ENCODE assay signal across 1 cellular context in the genomic region with DNA sequence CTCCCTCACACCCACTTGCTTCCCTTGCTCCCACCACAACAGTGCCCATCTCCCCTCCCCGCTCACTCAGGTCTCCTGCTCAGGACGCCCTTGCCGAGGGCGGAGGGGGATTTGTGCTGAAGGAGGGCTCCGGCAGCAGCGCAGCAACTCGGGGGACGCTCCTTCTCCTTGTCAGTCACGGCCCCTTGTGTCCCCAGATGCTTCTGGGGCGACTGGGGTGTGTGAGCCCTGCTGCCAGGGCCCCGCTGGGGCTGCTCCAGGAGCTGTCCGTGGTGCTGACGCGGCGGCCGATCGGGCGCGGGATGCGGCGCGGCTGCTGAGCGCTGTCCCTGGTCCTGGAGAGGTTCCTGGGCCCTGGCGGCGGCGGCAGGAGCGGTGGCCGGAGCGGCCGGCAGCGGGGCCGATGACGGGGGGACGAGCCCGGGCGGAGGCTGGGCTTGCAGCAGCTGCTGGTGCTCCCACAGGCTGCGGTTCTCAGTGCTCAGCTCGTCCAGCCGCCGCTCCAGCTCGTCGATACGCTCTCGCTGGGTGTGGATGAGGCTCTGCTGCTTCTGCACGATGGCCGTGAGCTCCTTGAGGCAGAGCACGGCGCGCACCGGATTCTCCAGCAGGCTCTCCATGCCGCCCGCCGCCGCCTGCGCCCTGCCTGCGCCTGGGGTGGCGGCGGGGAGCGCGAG.
TF ChIP-seq lines count a peak whose summit lies in the region.

No MANE protein-coding gene starts in this region.

TF ChIP-seq in HepG2, 621 proteins besides CTCF, POLR2A, EP300 and RAD21 (continued from another document and continues in another):
- TF ChIP-seq, protein P1, sequence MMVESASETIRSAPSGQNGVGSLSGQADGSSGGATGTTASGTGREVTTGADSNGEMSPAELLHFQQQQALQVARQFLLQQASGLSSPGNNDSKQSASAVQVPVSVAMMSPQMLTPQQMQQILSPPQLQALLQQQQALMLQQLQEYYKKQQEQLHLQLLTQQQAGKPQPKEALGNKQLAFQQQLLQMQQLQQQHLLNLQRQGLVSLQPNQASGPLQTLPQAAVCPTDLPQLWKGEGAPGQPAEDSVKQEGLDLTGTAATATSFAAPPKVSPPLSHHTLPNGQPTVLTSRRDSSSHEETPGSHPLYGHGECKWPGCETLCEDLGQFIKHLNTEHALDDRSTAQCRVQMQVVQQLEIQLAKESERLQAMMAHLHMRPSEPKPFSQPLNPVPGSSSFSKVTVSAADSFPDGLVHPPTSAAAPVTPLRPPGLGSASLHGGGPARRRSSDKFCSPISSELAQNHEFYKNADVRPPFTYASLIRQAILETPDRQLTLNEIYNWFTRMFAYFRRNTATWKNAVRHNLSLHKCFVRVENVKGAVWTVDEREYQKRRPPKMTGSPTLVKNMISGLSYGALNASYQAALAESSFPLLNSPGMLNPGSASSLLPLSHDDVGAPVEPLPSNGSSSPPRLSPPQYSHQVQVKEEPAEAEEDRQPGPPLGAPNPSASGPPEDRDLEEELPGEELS (CRISPR knock-in tag; IDR thresholded peaks at IDR 0.05): 0 out of 2 replicates have a peak, but pooled peaks have one; percentile 25
- peak; percentile 74 for TF ChIP-seq ZNF777 (CRISPR knock-in tag; IDR thresholded peaks at IDR 0.05)
- TF ChIP-seq, protein P2, sequence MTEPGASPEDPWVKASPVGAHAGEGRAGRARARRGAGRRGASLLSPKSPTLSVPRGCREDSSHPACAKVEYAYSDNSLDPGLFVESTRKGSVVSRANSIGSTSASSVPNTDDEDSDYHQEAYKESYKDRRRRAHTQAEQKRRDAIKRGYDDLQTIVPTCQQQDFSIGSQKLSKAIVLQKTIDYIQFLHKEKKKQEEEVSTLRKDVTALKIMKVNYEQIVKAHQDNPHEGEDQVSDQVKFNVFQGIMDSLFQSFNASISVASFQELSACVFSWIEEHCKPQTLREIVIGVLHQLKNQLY (CRISPR knock-in tag; IDR thresholded peaks at IDR 0.05): 0 out of 2 replicates have a peak, but pooled peaks have one; percentile 40
- peak; percentile 85 for TF ChIP-seq SAP130 (CRISPR knock-in tag; IDR thresholded peaks at IDR 0.05; ENCODE audit: low read depth)
- peak; percentile 97 for TF ChIP-seq ERF (CRISPR knock-in tag; IDR thresholded peaks at IDR 0.05)
- peak; percentile 91; the same call in 1 of the 2 replicates for TF ChIP-seq ZNF766 (CRISPR knock-in tag; IDR thresholded peaks at IDR 0.05; ENCODE audit: borderline replicate concordance)
- peak; percentile 48 for TF ChIP-seq FOXA3 (CRISPR knock-in tag; IDR thresholded peaks at IDR 0.05)
- TF ChIP-seq, protein P3, sequence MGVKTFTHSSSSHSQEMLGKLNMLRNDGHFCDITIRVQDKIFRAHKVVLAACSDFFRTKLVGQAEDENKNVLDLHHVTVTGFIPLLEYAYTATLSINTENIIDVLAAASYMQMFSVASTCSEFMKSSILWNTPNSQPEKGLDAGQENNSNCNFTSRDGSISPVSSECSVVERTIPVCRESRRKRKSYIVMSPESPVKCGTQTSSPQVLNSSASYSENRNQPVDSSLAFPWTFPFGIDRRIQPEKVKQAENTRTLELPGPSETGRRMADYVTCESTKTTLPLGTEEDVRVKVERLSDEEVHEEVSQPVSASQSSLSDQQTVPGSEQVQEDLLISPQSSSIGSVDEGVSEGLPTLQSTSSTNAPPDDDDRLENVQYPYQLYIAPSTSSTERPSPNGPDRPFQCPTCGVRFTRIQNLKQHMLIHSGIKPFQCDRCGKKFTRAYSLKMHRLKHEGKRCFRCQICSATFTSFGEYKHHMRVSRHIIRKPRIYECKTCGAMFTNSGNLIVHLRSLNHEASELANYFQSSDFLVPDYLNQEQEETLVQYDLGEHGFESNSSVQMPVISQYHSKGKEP (CRISPR knock-in tag; IDR thresholded peaks at IDR 0.05): peak; percentile 97
- 0 out of 2 replicates have a peak, but pooled peaks have one; percentile 45 for TF ChIP-seq RFXANK (CRISPR knock-in tag; IDR thresholded peaks at IDR 0.05)
- peak; percentile 87; the same call in 1 of the 2 replicates for TF ChIP-seq ZNF232 (CRISPR knock-in tag; IDR thresholded peaks at IDR 0.05; ENCODE audit: borderline replicate concordance)
- TF ChIP-seq GABPB1 (CRISPR knock-in tag; IDR thresholded peaks at IDR 0.05): peak; percentile 73; the same call in 1 of the 2 replicates
- 0 out of 2 replicates have a peak, but pooled peaks have one; percentile 45 for TF ChIP-seq THAP11 (CRISPR knock-in tag; IDR thresholded peaks at IDR 0.05)
- peak; percentile 87 for TF ChIP-seq ZNF263 (CRISPR knock-in tag; IDR thresholded peaks at IDR 0.05)
- TF ChIP-seq MIXL1 (CRISPR knock-in tag; IDR thresholded peaks at IDR 0.05): peak; percentile 55; the same call in 1 of the 2 replicates
- TF ChIP-seq KLF12 (CRISPR knock-in tag; IDR thresholded peaks at IDR 0.05; ENCODE audit: borderline replicate concordance): 0 out of 2 replicates have a peak, but pooled peaks have one; percentile 80
- TF ChIP-seq AHR (CRISPR knock-in tag; IDR thresholded peaks at IDR 0.05): peak; percentile 80; the same call in 1 of the 2 replicates
- TF ChIP-seq FOSL2 (CRISPR knock-in tag; IDR thresholded peaks at IDR 0.05): peak; percentile 51
- TF ChIP-seq NFYB (CRISPR knock-in tag; IDR thresholded peaks at IDR 0.05): 0 out of 2 replicates have a peak, but pooled peaks have one; percentile 15
- TF ChIP-seq, protein P4, sequence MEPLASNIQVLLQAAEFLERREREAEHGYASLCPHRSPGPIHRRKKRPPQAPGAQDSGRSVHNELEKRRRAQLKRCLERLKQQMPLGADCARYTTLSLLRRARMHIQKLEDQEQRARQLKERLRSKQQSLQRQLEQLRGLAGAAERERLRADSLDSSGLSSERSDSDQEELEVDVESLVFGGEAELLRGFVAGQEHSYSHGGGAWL (CRISPR knock-in tag; IDR thresholded peaks at IDR 0.05): peak; percentile 98
- peak; percentile 88 for TF ChIP-seq MEIS2 (CRISPR knock-in tag; IDR thresholded peaks at IDR 0.05)
- TF ChIP-seq PPARG (CRISPR knock-in tag; conservative IDR thresholded peaks at IDR 0.05): peak; percentile 65; the same call in 1 of the 2 replicates
- peak; percentile 61; the same call in 1 of the 2 replicates for TF ChIP-seq XBP1 (CRISPR knock-in tag; IDR thresholded peaks at IDR 0.05)
- TF ChIP-seq SATB2 (CRISPR knock-in tag; IDR thresholded peaks at IDR 0.05): 0 out of 2 replicates have a peak, but pooled peaks have one; percentile 81
- TF ChIP-seq TEAD2 (CRISPR knock-in tag; IDR thresholded peaks at IDR 0.05): peak; percentile 73; the same call in 1 of the 2 replicates
- peak; percentile 99 for TF ChIP-seq KLF6 (CRISPR knock-in tag; IDR thresholded peaks at IDR 0.05)
- peak; percentile 91 for TF ChIP-seq MXD4 (CRISPR knock-in tag; IDR thresholded peaks at IDR 0.05)
- TF ChIP-seq, protein P5, sequence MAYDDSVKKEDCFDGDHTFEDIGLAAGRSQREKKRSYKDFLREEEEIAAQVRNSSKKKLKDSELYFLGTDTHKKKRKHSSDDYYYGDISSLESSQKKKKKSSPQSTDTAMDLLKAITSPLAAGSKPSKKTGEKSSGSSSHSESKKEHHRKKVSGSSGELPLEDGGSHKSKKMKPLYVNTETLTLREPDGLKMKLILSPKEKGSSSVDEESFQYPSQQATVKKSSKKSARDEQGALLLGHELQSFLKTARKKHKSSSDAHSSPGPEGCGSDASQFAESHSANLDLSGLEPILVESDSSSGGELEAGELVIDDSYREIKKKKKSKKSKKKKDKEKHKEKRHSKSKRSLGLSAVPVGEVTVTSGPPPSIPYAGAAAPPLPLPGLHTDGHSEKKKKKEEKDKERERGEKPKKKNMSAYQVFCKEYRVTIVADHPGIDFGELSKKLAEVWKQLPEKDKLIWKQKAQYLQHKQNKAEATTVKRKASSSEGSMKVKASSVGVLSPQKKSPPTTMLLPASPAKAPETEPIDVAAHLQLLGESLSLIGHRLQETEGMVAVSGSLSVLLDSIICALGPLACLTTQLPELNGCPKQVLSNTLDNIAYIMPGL (CRISPR knock-in tag; IDR thresholded peaks at IDR 0.05; ENCODE audit: borderline replicate concordance in 1 of 2, low read depth in 1 of 2): 0 out of 4 replicates have a peak, but pooled peaks of 1 of the 2 experiments have one; percentile 41
- TF ChIP-seq, protein P6, sequence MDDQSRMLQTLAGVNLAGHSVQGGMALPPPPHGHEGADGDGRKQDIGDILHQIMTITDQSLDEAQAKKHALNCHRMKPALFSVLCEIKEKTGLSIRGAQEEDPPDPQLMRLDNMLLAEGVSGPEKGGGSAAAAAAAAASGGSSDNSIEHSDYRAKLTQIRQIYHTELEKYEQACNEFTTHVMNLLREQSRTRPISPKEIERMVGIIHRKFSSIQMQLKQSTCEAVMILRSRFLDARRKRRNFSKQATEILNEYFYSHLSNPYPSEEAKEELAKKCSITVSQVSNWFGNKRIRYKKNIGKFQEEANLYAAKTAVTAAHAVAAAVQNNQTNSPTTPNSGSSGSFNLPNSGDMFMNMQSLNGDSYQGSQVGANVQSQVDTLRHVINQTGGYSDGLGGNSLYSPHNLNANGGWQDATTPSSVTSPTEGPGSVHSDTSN (CRISPR knock-in tag; IDR thresholded peaks at IDR 0.05; ENCODE audit: borderline replicate concordance): peak; percentile 77
- 0 out of 2 replicates have a peak, but pooled peaks have one; percentile 35 for TF ChIP-seq RXRA (CRISPR knock-in tag; IDR thresholded peaks at IDR 0.05)
- TF ChIP-seq, protein P7, sequence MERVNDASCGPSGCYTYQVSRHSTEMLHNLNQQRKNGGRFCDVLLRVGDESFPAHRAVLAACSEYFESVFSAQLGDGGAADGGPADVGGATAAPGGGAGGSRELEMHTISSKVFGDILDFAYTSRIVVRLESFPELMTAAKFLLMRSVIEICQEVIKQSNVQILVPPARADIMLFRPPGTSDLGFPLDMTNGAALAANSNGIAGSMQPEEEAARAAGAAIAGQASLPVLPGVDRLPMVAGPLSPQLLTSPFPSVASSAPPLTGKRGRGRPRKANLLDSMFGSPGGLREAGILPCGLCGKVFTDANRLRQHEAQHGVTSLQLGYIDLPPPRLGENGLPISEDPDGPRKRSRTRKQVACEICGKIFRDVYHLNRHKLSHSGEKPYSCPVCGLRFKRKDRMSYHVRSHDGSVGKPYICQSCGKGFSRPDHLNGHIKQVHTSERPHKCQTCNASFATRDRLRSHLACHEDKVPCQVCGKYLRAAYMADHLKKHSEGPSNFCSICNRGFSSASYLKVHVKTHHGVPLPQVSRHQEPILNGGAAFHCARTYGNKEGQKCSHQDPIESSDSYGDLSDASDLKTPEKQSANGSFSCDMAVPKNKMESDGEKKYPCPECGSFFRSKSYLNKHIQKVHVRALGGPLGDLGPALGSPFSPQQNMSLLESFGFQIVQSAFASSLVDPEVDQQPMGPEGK (CRISPR knock-in tag; IDR thresholded peaks at IDR 0.05): 0 out of 2 replicates have a peak, but pooled peaks have one; percentile 33
- TF ChIP-seq TSC22D2 (CRISPR knock-in tag; IDR thresholded peaks at IDR 0.05; ENCODE audit: borderline replicate concordance): peak; percentile 93; the same call in 1 of the 2 replicates
- TF ChIP-seq, protein P8, sequence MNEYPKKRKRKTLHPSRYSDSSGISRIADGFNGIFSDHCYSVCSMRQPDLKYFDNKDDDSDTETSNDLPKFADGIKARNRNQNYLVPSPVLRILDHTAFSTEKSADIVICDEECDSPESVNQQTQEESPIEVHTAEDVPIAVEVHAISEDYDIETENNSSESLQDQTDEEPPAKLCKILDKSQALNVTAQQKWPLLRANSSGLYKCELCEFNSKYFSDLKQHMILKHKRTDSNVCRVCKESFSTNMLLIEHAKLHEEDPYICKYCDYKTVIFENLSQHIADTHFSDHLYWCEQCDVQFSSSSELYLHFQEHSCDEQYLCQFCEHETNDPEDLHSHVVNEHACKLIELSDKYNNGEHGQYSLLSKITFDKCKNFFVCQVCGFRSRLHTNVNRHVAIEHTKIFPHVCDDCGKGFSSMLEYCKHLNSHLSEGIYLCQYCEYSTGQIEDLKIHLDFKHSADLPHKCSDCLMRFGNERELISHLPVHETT (CRISPR knock-in tag; conservative IDR thresholded peaks at IDR 0.05): peak; percentile 79; the same call in 1 of the 2 replicates
- peak; percentile 42; the same call in 1 of the 2 replicates for TF ChIP-seq SOX5 (CRISPR knock-in tag; IDR thresholded peaks at IDR 0.05; ENCODE audit: borderline replicate concordance)
- TF ChIP-seq, protein P9, sequence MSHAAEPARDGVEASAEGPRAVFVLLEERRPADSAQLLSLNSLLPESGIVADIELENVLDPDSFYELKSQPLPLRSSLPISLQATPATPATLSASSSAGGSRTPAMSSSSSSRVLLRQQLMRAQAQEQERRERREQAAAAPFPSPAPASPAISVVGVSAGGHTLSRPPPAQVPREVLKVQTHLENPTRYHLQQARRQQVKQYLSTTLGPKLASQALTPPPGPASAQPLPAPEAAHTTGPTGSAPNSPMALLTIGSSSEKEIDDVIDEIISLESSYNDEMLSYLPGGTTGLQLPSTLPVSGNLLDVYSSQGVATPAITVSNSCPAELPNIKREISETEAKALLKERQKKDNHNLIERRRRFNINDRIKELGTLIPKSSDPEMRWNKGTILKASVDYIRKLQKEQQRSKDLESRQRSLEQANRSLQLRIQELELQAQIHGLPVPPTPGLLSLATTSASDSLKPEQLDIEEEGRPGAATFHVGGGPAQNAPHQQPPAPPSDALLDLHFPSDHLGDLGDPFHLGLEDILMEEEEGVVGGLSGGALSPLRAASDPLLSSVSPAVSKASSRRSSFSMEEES (CRISPR knock-in tag; IDR thresholded peaks at IDR 0.05): peak; percentile 75
- peak; percentile 79; the same call in 1 of the 2 replicates for TF ChIP-seq ZNF768 (CRISPR knock-in tag; IDR thresholded peaks at IDR 0.05)
- TF ChIP-seq ZNF629 (CRISPR knock-in tag; conservative IDR thresholded peaks at IDR 0.05): 0 out of 2 replicates have a peak, but pooled peaks have one; percentile 21
- TF ChIP-seq SMAD3 (CRISPR knock-in tag; IDR thresholded peaks at IDR 0.05): 0 out of 2 replicates have a peak, but pooled peaks have one; percentile 45
